16 cellular contexts compared by ENCODE assay signal in genomic region chr16:89392881-89393730, GRCh38.
DNase-seq lines count a peak whose midpoint lies in the region; ATAC-seq and TF ChIP-seq lines count a peak whose summit lies in the region.
"Had no signal": no experiment of that assay in that cellular context is flagged by ENCODE, and none has a peak within 500 bp of the region (broad histone marks: within the 10 kb centered on the region; RNA-seq: fewer than 3 reads in every experiment).

No MANE protein-coding gene starts in this region.

- no peak overlapping the region for H3K4me3 Mint-ChIP-seq in CD8-positive, alpha-beta T cell

- no peak overlapping the region for H2BK12ac ChIP-seq in trophoblast cell (ENCODE audit: low read length)

- no peak overlapping the region for H2AK5ac ChIP-seq in trophoblast cell (ENCODE audit: low read length)

- no peaks in the 10 kb centered on the region for H3K27me3 Mint-ChIP-seq in CD8-positive, alpha-beta T cell (ENCODE audit: low read depth)

- H3K27ac Mint-ChIP-seq in CD8-positive, alpha-beta T cell, result peak overlapping the region; percentile 60

- no peaks in the 10 kb centered on the region for H3K27me3 ChIP-seq in CD8-positive, alpha-beta T cell (ENCODE audit: insufficient read depth, low read length)
- H3K27me3 ChIP-seq in esophagus (ENCODE audit: control insufficient read depth in 1 of 2, insufficient read depth in 2 of 2, low read length in 2 of 2) (no peaks in the 10 kb centered on the region), trophoblast cell (ENCODE audit: insufficient read depth, low read length) (no peaks in the 10 kb centered on the region)
- H3K27me3 ChIP-seq: dorsolateral prefrontal cortex, Peyer's patch had no signal

- H4K12ac ChIP-seq in trophoblast cell (ENCODE audit: low read depth, low read length), result no peak overlapping the region

- H2AFZ ChIP-seq in OCI-LY7 (ENCODE audit: low read length), result no peak overlapping the region
- no peak overlapping the region for H2AFZ ChIP-seq in trophoblast cell (ENCODE audit: insufficient read depth, low read length, poor library complexity)
- H2AFZ ChIP-seq: parathyroid adenoma had no signal

- peaks cover 76% of the 10 kb centered on the region for H3K4me1 Mint-ChIP-seq in CD8-positive, alpha-beta T cell (ENCODE audit: low read depth)

- H3K36me3 ChIP-seq in CD8-positive, alpha-beta T cell (ENCODE audit: insufficient read depth, low read length), result no peaks in the 10 kb centered on the region
- H3K36me3 ChIP-seq in OCI-LY7 (ENCODE audit: insufficient read depth, low read length), result peaks cover 58% of the 10 kb centered on the region
- peaks cover 0 to 5% of the 10 kb centered on the region in 2 donors for H3K36me3 ChIP-seq in esophagus (ENCODE audit: control insufficient read depth in 2 of 2, insufficient read depth in 2 of 2, low read length in 1 of 2)
- peaks cover 3 to 13% of the 10 kb centered on the region in 2 experiments for H3K36me3 ChIP-seq in trophoblast cell (ENCODE audit: control insufficient read depth in 1 of 2, insufficient read depth in 2 of 2, low read length in 2 of 2)
- H3K36me3 ChIP-seq: Peyer's patch had no signal

- ATAC-seq in CD8-positive, alpha-beta T cell, result no peak

- H4K8ac ChIP-seq in trophoblast cell (ENCODE audit: low read depth, low read length), result no peak overlapping the region

- CTCF ChIA-PET in CD8-positive, alpha-beta T cell (lab: Charles Lee), result interaction anchor here (1.2 kb wide), 1 partner anchor 18 kb away, joined by 3 read pairs; no protein-coding TSS in a partner anchor
- CTCF ChIA-PET in OCI-LY7 (lab: Charles Lee; ENCODE audit: unreplicated experiment), result no interaction called here

- POLR2A ChIA-PET in CD8-positive, alpha-beta T cell (lab: Charles Lee), result no interaction called here
- POLR2A ChIA-PET in OCI-LY7 (lab: Charles Lee), result no interaction called here

- H3K4ac ChIP-seq in trophoblast cell (ENCODE audit: low read depth, low read length), result peak overlapping the region; percentile 10

- no peak overlapping the region for H3K14ac ChIP-seq in trophoblast cell (ENCODE audit: low read length)

- WGBS in esophagus, 2 donors, result 65 to 66% methylated on average over 17 of the region's 17 CpGs
- no CpG with 5 or more reads among the region's 17 CpGs for WGBS in trophoblast cell (ENCODE audit: extremely low coverage, insufficient coverage, insufficient read length)

- H3K4me1 ChIP-seq in CD8-positive, alpha-beta T cell (ENCODE audit: insufficient read depth, low read length), result peaks cover 45% of the 10 kb centered on the region
- H3K4me1 ChIP-seq in OCI-LY7 (ENCODE audit: insufficient read depth, low read length, poor library complexity, severe bottlenecking) (peaks cover 5% of the 10 kb centered on the region), esophagus (ENCODE audit: control insufficient read depth in 2 of 2, insufficient read depth in 2 of 2, low read length in 1 of 2) (peaks cover 2 to 37% of the 10 kb centered on the region in 2 donors), trophoblast cell (ENCODE audit: control insufficient read depth in 1 of 2, insufficient read depth in 2 of 2, low read length in 2 of 2) (peaks cover 8 to 15% of the 10 kb centered on the region in 2 experiments)

- H3K36me3 Mint-ChIP-seq in CD8-positive, alpha-beta T cell, result peaks cover 57% of the 10 kb centered on the region

- H3K9me2 ChIP-seq in OCI-LY7 (ENCODE audit: insufficient read depth, low read length), result no peaks in the 10 kb centered on the region

- H3K9ac ChIP-seq in trophoblast cell (ENCODE audit: low read length), result no peak overlapping the region
- H3K9ac ChIP-seq: parathyroid adenoma had no signal

- intact Hi-C loops in CD8-positive, alpha-beta T cell (cut with DNase I, micrococcal nuclease), result loop anchor here in 1 of 2 experiments (5.0 kb wide), 1 partner anchor 36 kb away; no protein-coding TSS in a partner anchor
- intact Hi-C loops in OCI-LY7 (cut with micrococcal nuclease; ENCODE audit: unreplicated experiment), result no loop called here

- H3K79me2 ChIP-seq in OCI-LY7 (ENCODE audit: insufficient read depth, low read depth, low read length) (peaks cover 93% of the 10 kb centered on the region), trophoblast cell (ENCODE audit: control insufficient read depth, insufficient read depth, low read length, poor library complexity) (peaks cover 32% of the 10 kb centered on the region)

- no peak overlapping the region for H3K4me3 ChIP-seq in CD8-positive, alpha-beta T cell (ENCODE audit: low read depth, low read length)
- H3K4me3 ChIP-seq in OCI-LY7 (ENCODE audit: low read depth, low read length, poor library complexity, severe bottlenecking) (no peak overlapping the region), esophagus (ENCODE audit: low read depth in 1 of 2, low read length in 2 of 2) (no peak overlapping the region), trophoblast cell (ENCODE audit: low read depth, low read length) (no peak overlapping the region)
- H3K4me3 ChIP-seq: dorsolateral prefrontal cortex, lung, Peyer's patch had no signal

- DNase-seq in CD8-positive, alpha-beta T cell, result no peak
- no peak for DNase-seq in OCI-LY7 (ENCODE audit: low spot score)
- no peak for DNase-seq in trophoblast cell
- no peak for DNase-seq in glomerular visceral epithelial cell (ENCODE audit: extremely low spot score)
- no peak for DNase-seq in NCI-H2196 treated with DMSO at 0.1 percent for 48 hours (lab: John Stamatoyannopoulos, UW; ENCODE audit: unreplicated experiment)
- DNase-seq in islet precursor cell, result no peak
- no peak for DNase-seq in hippocampal formation (lab: John Stamatoyannopoulos, UW)
- DNase-seq: amygdala, dorsolateral prefrontal cortex, NCI-H1048, NCI-H446 treated with DMSO at 0.1 percent for 48 hours, Peyer's patch, T1000 had no signal

- H3K9me3 ChIP-seq in CD8-positive, alpha-beta T cell (ENCODE audit: low read length), result no peaks in the 10 kb centered on the region
- H3K9me3 ChIP-seq in OCI-LY7 (ENCODE audit: low read length) (no peaks in the 10 kb centered on the region), esophagus (ENCODE audit: control insufficient read depth in 2 of 2, insufficient read depth in 1 of 2, low read depth in 1 of 2, low read length in 1 of 2) (no peaks in the 10 kb centered on the region), trophoblast cell (ENCODE audit: insufficient read depth, low read depth, low read length) (peaks cover 3% of the 10 kb centered on the region)
- H3K9me3 ChIP-seq: Peyer's patch had no signal

- H3K18ac ChIP-seq in trophoblast cell (ENCODE audit: low read length), result no peak overlapping the region

- H3K4me2 ChIP-seq in OCI-LY7 (ENCODE audit: low read length) (no peak overlapping the region), trophoblast cell (ENCODE audit: low read length) (no peak overlapping the region)

- H4K91ac ChIP-seq in trophoblast cell (ENCODE audit: low read depth, low read length), result no peak overlapping the region

- peaks cover 4% of the 10 kb centered on the region for H4K20me1 ChIP-seq in OCI-LY7 (ENCODE audit: insufficient read depth, low read length)

- no peak for TF ChIP-seq CTCF in CD8-positive, alpha-beta T cell (IDR thresholded peaks at IDR 0.05)
- no peak for TF ChIP-seq CTCF in OCI-LY7 (conservative IDR thresholded peaks at IDR 0.05; ENCODE audit: low read length)

- H2BK120ac ChIP-seq in trophoblast cell (ENCODE audit: insufficient read depth, low read length, poor library complexity), result no peak overlapping the region

- no peak overlapping the region for H3K27ac ChIP-seq in CD8-positive, alpha-beta T cell (ENCODE audit: low read depth, low read length)
- H3K27ac ChIP-seq in OCI-LY7 (ENCODE audit: low read depth, low read length, poor library complexity, severe bottlenecking) (no peak overlapping the region), esophagus (ENCODE audit: low read depth in 2 of 2, low read length in 1 of 2) (peak overlapping the region; percentile 63 to 78), trophoblast cell (ENCODE audit: low read depth, low read length) (no peak overlapping the region)
- H3K27ac ChIP-seq: parathyroid adenoma, Peyer's patch had no signal

- BruUV-seq in OCI-LY7 (replicated peaks; lab: Mats Ljungman, UMichigan), result TSS peak; percentile 32

- H3K23ac ChIP-seq in trophoblast cell (ENCODE audit: low read length), result no peak overlapping the region

- peaks cover 5% of the 10 kb centered on the region for H3K79me1 ChIP-seq in trophoblast cell (ENCODE audit: low read length)

- no peak overlapping the region for H2BK5ac ChIP-seq in trophoblast cell (ENCODE audit: low read depth, low read length, poor library complexity)

- H3K9me3 Mint-ChIP-seq in CD8-positive, alpha-beta T cell, result peaks cover 3% of the 10 kb centered on the region

Comparison
In these comparisons a context has a peak if more than half of its experiments do, and no peak if none do; other contexts are left out.
1. H3K27ac ChIP-seq: peak in esophagus (2 of 2); none in CD8-positive, alpha-beta T cell (single experiment), OCI-LY7 (single experiment) and trophoblast cell (single experiment).